9 cellular contexts compared by ENCODE assay signal in the genomic region with DNA sequence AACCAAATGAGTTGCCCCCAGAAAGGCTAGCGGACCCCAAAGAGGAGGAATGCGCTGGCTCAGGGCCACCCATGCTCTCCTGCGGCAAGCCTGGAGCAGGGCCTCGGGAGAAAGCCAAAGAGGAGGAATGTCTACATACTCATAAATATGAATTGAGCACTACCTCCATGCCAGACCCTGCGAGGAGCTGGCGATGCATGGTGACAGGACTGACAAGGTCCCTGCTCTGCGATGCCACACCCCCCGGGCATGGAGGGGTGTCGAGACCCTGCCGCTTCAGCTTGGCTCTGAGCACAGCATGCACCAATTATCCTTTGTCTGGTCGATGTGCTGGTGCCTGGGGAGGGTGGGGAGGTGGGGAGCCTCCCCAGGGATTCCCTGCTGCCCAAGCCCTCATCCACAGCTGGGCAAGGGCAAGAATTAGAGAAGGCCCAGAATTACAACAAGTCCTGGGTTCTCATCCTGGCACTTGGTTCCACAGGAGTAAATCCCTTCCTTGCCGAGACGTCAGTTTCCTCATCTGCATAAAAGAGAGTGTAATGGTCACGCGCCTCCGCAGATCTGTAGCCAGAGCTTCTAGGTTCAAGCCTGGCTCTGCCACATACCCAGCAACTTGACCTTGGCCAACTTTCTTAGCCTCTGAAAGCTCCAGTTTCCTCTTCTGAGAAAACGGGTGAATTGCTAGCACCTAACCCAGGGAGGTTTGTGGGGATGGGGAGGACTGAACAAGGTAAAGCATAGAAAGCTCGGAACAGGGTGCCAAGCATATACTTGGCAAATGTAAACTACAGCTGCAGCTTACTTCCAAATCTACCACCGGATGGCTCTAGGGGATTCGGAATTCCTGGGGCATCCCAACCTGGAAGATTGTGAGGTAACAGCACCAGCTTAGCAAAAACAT.
A peak's percentile ranks its signal among the peaks of the same experiment; 100 is the strongest.
DNase-seq lines count a peak whose midpoint lies in the region; ATAC-seq and TF ChIP-seq lines count a peak whose summit lies in the region.
"Had no signal": no experiment of that assay in that cellular context is flagged by ENCODE, and none has a peak within 500 bp of the region (broad histone marks: within the 10 kb centered on the region; RNA-seq: fewer than 3 reads in every experiment).

No MANE protein-coding gene starts in this region.

- POLR2A ChIA-PET in A673 (lab: Charles Lee; ENCODE audit: low non-redundant PET): no interaction called here

- TF ChIP-seq CTCF in choroid plexus epithelial cell (conservative IDR thresholded peaks at IDR 0.05; ENCODE audit: low read depth, low read length): no peak
- TF ChIP-seq CTCF in A673 (conservative IDR thresholded peaks at IDR 0.05; ENCODE audit: low read depth, low read length): no peak

- CTCF ChIA-PET in A673 (lab: Charles Lee): interaction anchor here (0.5 to 2.0 kb wide), 10 partner anchors 12 to 1614 kb away, joined by 3 to 10 read pairs (median 4); no protein-coding TSS in a partner anchor

- no peaks in the 10 kb centered on the region for H3K36me3 ChIP-seq in neuron (ENCODE audit: insufficient read depth, low read length)
- no peaks in the 10 kb centered on the region for H3K36me3 ChIP-seq in A673 (ENCODE audit: insufficient read depth, low read length, poor library complexity, severe bottlenecking)
- H3K36me3 ChIP-seq: spleen had no signal

- DNase-seq in choroid plexus epithelial cell (ENCODE audit: low read depth): no peak
- DNase-seq in dermis blood vessel endothelial cell: no peak
- no peak for DNase-seq in EL
- no peak for DNase-seq in NCI-H1436 treated with DMSO at 0.1 percent for 48 hours (lab: John Stamatoyannopoulos, UW)
- DNase-seq in A673 (ENCODE audit: low spot score): no peak
- DNase-seq: spleen had no signal

- peak overlapping the region; percentile 39 for H2AFZ ChIP-seq in neuron (ENCODE audit: low read depth, low read length)

- ATAC-seq in GM18867 (IDR thresholded peaks at IDR 0.05; ENCODE audit: unreplicated experiment): peak; percentile 14
- ATAC-seq in HG03159 (IDR thresholded peaks at IDR 0.05; ENCODE audit: unreplicated experiment): peak; percentile 11

- no peak overlapping the region for H3K27ac ChIP-seq in A673 (ENCODE audit: low read depth, low read length, poor library complexity, severe bottlenecking)
- H3K27ac ChIP-seq: spleen had no signal

- H3K27me3 ChIP-seq in neuron (ENCODE audit: insufficient read depth, low read length) (no peaks in the 10 kb centered on the region), A673 (replicated peaks; ENCODE audit: insufficient read depth, low read depth, low read length, poor library complexity) (no peaks in the 10 kb centered on the region)

- intact Hi-C loops in A673 (cut with micrococcal nuclease; ENCODE audit: unreplicated experiment): loop anchor here (1.0 to 10.0 kb wide), 3 partner anchors 468 to 1432 kb away; no protein-coding TSS in a partner anchor

- no peaks in the 10 kb centered on the region for H3K9me3 ChIP-seq in neuron (ENCODE audit: low read length)
- H3K9me3 ChIP-seq in A673 (ENCODE audit: low read depth, low read length, poor library complexity, severe bottlenecking): no peaks in the 10 kb centered on the region

- H3K4me1 ChIP-seq in neuron (ENCODE audit: insufficient read depth, low read length) (peaks cover 2% of the 10 kb centered on the region), A673 (ENCODE audit: insufficient read depth, low read length, poor library complexity, severe bottlenecking) (no peaks in the 10 kb centered on the region)

- no TSS peak for BruUV-seq in A673 (replicated peaks; lab: Mats Ljungman, UMichigan)

- peak overlapping the region; percentile 38 for H3K4me3 ChIP-seq in choroid plexus epithelial cell (ENCODE audit: low read depth, low read length)
- no peak overlapping the region for H3K4me3 ChIP-seq in neuron (ENCODE audit: low read length)
- no peak overlapping the region for H3K4me3 ChIP-seq in A673 (ENCODE audit: low read depth, low read length, poor library complexity, severe bottlenecking)
- H3K4me3 ChIP-seq: spleen had no signal
